9 cellular contexts compared by ENCODE assay signal in the genomic region with DNA sequence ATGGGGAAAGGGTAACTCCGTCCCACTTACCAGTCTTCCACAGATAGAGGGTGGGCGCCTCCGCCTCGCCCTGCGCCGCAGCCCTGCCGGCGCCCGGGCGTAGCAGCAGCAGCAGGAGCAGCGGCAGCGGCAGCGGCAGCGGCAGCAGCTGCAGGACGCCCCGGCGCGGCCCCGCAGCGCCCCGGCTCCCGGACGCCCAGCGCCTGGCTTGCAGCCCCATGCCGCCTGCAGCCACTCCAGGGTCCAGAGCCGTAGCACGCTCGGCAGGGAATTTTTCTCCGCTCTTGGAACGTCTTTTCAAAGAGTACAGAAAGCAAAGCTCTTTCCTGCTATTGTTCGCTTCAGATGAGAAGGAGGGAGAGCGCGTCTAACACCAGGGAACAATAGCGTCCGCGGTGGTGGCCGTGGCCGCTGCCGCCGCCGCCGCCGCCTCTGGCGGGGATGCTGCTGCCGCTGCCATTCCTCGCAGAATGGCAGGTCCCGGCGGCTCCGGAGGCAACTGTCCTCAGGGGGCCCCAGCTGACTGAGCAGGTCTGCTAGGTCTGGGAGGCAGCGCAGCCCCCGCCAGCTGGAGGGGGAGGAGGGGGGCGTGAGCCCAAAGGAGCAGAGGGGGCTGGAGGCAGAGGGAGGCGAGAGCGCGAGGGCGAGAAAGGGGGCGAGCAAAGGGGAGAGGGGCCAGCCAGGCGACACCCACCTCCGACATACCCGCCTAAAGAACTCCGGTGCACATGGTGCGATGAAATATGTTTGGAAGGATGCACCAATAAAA. TPM values are rescaled to one million over a fixed set of nuclear protein-coding genes. Genes with fewer than 3 reads are reported as not detected.
DNase-seq lines count a peak whose midpoint lies in the region; ATAC-seq and TF ChIP-seq lines count a peak whose summit lies in the region.
"Had no signal": no experiment of that assay in that cellular context is flagged by ENCODE, and none has a peak within 500 bp of the region (broad histone marks: within the 10 kb centered on the region; RNA-seq: fewer than 3 reads in every experiment).

A gene with protein sequence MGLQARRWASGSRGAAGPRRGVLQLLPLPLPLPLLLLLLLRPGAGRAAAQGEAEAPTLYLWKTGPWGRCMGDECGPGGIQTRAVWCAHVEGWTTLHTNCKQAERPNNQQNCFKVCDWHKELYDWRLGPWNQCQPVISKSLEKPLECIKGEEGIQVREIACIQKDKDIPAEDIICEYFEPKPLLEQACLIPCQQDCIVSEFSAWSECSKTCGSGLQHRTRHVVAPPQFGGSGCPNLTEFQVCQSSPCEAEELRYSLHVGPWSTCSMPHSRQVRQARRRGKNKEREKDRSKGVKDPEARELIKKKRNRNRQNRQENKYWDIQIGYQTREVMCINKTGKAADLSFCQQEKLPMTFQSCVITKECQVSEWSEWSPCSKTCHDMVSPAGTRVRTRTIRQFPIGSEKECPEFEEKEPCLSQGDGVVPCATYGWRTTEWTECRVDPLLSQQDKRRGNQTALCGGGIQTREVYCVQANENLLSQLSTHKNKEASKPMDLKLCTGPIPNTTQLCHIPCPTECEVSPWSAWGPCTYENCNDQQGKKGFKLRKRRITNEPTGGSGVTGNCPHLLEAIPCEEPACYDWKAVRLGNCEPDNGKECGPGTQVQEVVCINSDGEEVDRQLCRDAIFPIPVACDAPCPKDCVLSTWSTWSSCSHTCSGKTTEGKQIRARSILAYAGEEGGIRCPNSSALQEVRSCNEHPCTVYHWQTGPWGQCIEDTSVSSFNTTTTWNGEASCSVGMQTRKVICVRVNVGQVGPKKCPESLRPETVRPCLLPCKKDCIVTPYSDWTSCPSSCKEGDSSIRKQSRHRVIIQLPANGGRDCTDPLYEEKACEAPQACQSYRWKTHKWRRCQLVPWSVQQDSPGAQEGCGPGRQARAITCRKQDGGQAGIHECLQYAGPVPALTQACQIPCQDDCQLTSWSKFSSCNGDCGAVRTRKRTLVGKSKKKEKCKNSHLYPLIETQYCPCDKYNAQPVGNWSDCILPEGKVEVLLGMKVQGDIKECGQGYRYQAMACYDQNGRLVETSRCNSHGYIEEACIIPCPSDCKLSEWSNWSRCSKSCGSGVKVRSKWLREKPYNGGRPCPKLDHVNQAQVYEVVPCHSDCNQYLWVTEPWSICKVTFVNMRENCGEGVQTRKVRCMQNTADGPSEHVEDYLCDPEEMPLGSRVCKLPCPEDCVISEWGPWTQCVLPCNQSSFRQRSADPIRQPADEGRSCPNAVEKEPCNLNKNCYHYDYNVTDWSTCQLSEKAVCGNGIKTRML (N-terminal part only) (minus strand): TSS at position 472 of the 769 bp plus-strand sequence. CDS start 252 bp downstream, at position 220.

- TF ChIP-seq EP300 in esophagus muscularis mucosa (IDR thresholded peaks at IDR 0.05) (no peak), upper lobe of left lung (IDR thresholded peaks at IDR 0.05) (no peak)

- no peak for TF ChIP-seq POLR2A in esophagus muscularis mucosa (IDR thresholded peaks at IDR 0.05; ENCODE audit: low read depth)
- TF ChIP-seq POLR2A in upper lobe of left lung (IDR thresholded peaks at IDR 0.05) = no peak

- peak within 1 kb of the TSS; percentile 78 for H3K4me3 Mint-ChIP-seq in T-helper 17 cell

- H3K4me1 ChIP-seq in esophagus muscularis mucosa = peaks cover 6 to 18% (median 11%) of the 10 kb centered on the region in 4 donors
- H3K4me1 ChIP-seq in upper lobe of left lung = peaks cover 4 to 9% (median 5%) of the 10 kb centered on the region in 4 donors

- intact Hi-C loops in esophagus muscularis mucosa (cut with DNase I) = loop anchor here (10.0 kb wide), 1 partner anchor 493 kb away; no protein-coding TSS in a partner anchor

- H3K27me3 Mint-ChIP-seq in T-helper 17 cell = peaks cover 60% of the 10 kb centered on the region

- H3K27me3 ChIP-seq in esophagus muscularis mucosa (no peaks in the 10 kb centered on the region), upper lobe of left lung (no peaks in the 10 kb centered on the region)

- no peak within 1 kb of the TSS for H3K27ac Mint-ChIP-seq in T-helper 17 cell

- TF ChIP-seq CTCF in C4-2B (conservative IDR thresholded peaks at IDR 0.05) (peak; percentile 64), esophagus muscularis mucosa (IDR thresholded peaks at IDR 0.05) (peak in 1 of 3 experiments; percentile 30), upper lobe of left lung (IDR thresholded peaks at IDR 0.05) (peak in 5 of 6 experiments; percentile 12 to 52 (median 21))

- H3K36me3 Mint-ChIP-seq in T-helper 17 cell (ENCODE audit: low read depth) = peaks cover 3% of the 10 kb centered on the region

- DNase-seq in LoVo (ENCODE audit: low spot score) (peak; percentile 64), T-helper 17 cell (no peak), esophagus muscularis mucosa (ENCODE audit: extremely low spot score) (no peak), mucosa of gallbladder (ENCODE audit: low spot score) (peak; percentile 36), upper lobe of left lung (peak; percentile 45 to 90)

- peak; percentile 69 for ATAC-seq in GM19351 (IDR thresholded peaks at IDR 0.05; ENCODE audit: unreplicated experiment)
- peak; percentile 71 for ATAC-seq in T-helper 17 cell
- peak; percentile 78 to 94 for ATAC-seq in upper lobe of left lung (ENCODE audit: low FRiP score in 2 of 2)
- no peak for ATAC-seq in HG03196 (IDR thresholded peaks at IDR 0.05; ENCODE audit: unreplicated experiment)
- ATAC-seq: K562 had no signal

- H3K27ac ChIP-seq in C4-2B = peak within 1 kb of the TSS; percentile 2; the same call in 1 of the 2 replicates
- peak within 1 kb of the TSS; percentile 55 to 78 (median 63) for H3K27ac ChIP-seq in esophagus muscularis mucosa (replicated peaks in 1 of 4)
- H3K27ac ChIP-seq in upper lobe of left lung = peak within 1 kb of the TSS; percentile 34 to 74 (median 72)

- H3K9me3 ChIP-seq in T-helper 17 cell (ENCODE audit: control insufficient read depth, low read length, poor library complexity, severe bottlenecking) = no peaks in the 10 kb centered on the region
- H3K9me3 ChIP-seq in esophagus muscularis mucosa = peaks cover 0 to 5% (median 0%) of the 10 kb centered on the region in 4 donors
- no peaks in the 10 kb centered on the region for H3K9me3 ChIP-seq in upper lobe of left lung

- H3K36me3 ChIP-seq in esophagus muscularis mucosa = no peaks in the 10 kb centered on the region
- H3K36me3 ChIP-seq in upper lobe of left lung = no peaks in the 10 kb centered on the region

- H3K4me3 ChIP-seq in esophagus muscularis mucosa (peak within 1 kb of the TSS; percentile 61 to 68 (median 62)), upper lobe of left lung (peak within 1 kb of the TSS; percentile 20 to 64 (median 54))
- H3K4me3 ChIP-seq: K562 had no signal

- WGBS in esophagus muscularis mucosa = 4% methylated on average over 30 of the region's 62 CpGs
- 7 to 10% methylated on average over 25 to 59 of the region's 62 CpGs for WGBS in upper lobe of left lung, 2 donors

- H3K4me1 Mint-ChIP-seq in T-helper 17 cell = peaks cover 3% of the 10 kb centered on the region

RNA-seq across cellular contexts. Expression of the gene that starts here (rescaled TPM):
- total RNA-seq in T-helper 17 cell (under 1 TPM in 1 of 2 donors, not detected in 1; 0.07 TPM), esophagus muscularis mucosa (1 to 10 TPM; 1.2 to 3.8 (median 2.8) TPM), mucosa of gallbladder (15.0 TPM), upper lobe of left lung (10 to 100 TPM in 1 of 6 donors, 1 to 10 TPM in 5; 5.1 to 15.7 (median 7.0) TPM)

Comparison
In these comparisons a context has a peak if more than half of its experiments do, and no peak if none do; other contexts are left out.
1. Peak in ATAC-seq in T-helper 17 cell; RNA of the gene not detected or under 1 TPM.
2. H3K27ac ChIP-seq: peak in every context shown above with its lines; median percentile 72 in upper lobe of left lung; 63 in esophagus muscularis mucosa; 2 in C4-2B.
3. DNase-seq: peak in LoVo (single experiment), mucosa of gallbladder (single experiment) and upper lobe of left lung (2 of 2); none in T-helper 17 cell (0 of 3) and esophagus muscularis mucosa (single experiment).